ENCODE assay signal across 28 cellular contexts in genomic region chr4:170388255-170388654, GRCh38.
DNase-seq lines count a peak whose midpoint lies in the region; ATAC-seq and TF ChIP-seq lines count a peak whose summit lies in the region.
"Had no signal": no experiment of that assay in that cellular context is flagged by ENCODE, and none has a peak within 500 bp of the region (broad histone marks: within the 10 kb centered on the region; RNA-seq: fewer than 3 reads in every experiment).

No MANE protein-coding gene starts in this region.

- no peaks in the 10 kb centered on the region for H3K36me3 ChIP-seq in IMR-90 (ENCODE audit: control insufficient read depth, insufficient read depth, low read length)
- H3K36me3 ChIP-seq: gastroesophageal sphincter, left lung, sigmoid colon, thoracic aorta, vagina had no signal

- no peak overlapping the region for H3K23ac ChIP-seq in IMR-90 (ENCODE audit: low read depth, low read length)

- H2BK5ac ChIP-seq in IMR-90 (ENCODE audit: low read depth, low read length, poor library complexity, severe bottlenecking), result no peak overlapping the region

- ATAC-seq in IMR-90 (ENCODE audit: low read depth) (no peak), GM18519 (IDR thresholded peaks at IDR 0.05; ENCODE audit: low FRiP score, unreplicated experiment) (no peak), HG02798 (IDR thresholded peaks at IDR 0.05; ENCODE audit: poor library complexity, unreplicated experiment) (no peak)
- ATAC-seq: activated CD4-positive, alpha-beta T cell treated with anti-CD3 and anti-CD28 coated beads for 36 hours; activated CD8-positive, alpha-beta T cell treated with anti-CD3 and anti-CD28 coated beads, Interleukin-2, amount 10 ng/mL, durations not matched to agents 7 days and 5 days; esophagus mucosa; gastroesophageal sphincter; left lung had no signal

- H3K4ac ChIP-seq in IMR-90 (ENCODE audit: low read depth, low read length), result no peak overlapping the region

- H3K18ac ChIP-seq in IMR-90 (ENCODE audit: low read depth, low read length), result no peak overlapping the region

- no peak overlapping the region for H2AK5ac ChIP-seq in IMR-90 (ENCODE audit: low read depth, low read length)

- no peak overlapping the region for H3K56ac ChIP-seq in IMR-90 (ENCODE audit: extremely low read depth, insufficient read depth, low read length)

- no peaks in the 10 kb centered on the region for H3K79me1 ChIP-seq in IMR-90 (ENCODE audit: low read depth in 1 of 2, low read length in 2 of 2)

- no peak for TF ChIP-seq POLR2A in IMR-90 (IDR thresholded peaks at IDR 0.05; ENCODE audit: low read depth, low read length)

- WGBS in IMR-90 (ENCODE audit: extremely low coverage in 2 of 2, insufficient read length in 1 of 2), 2 experiments, result no CpG with 5 or more reads among the region's 1 CpG

- CTCF ChIA-PET in IMR-90 (lab: Yijun Ruan, JAX), result no interaction called here

- no peak overlapping the region for H2BK120ac ChIP-seq in IMR-90 (ENCODE audit: low read depth, low read length)

- no peak overlapping the region for H2AK9ac ChIP-seq in IMR-90 (replicated peaks; ENCODE audit: low read depth, low read length, poor library complexity)

- dilution Hi-C loops in IMR-90 (cut with HindIII; ENCODE audit: low sequenced_read_pairs, unreplicated experiment), result no loop called here

- DNase-seq in AG10803 (ENCODE audit: low read depth) (peak; percentile 62), IMR-90 (peak; percentile 7), astrocyte of the spinal cord (ENCODE audit: low read depth, low spot score) (peak; percentile 9), kidney tubule cell (ENCODE audit: low spot score) (peak; percentile 68), iPS-NIHi7 (ENCODE audit: extremely low spot score) (no peak)
- no peak for DNase-seq in activated naive CD4-positive, alpha-beta T cell treated with Interleukin-2 at 50 U/mL for 16 hours
- DNase-seq: activated CD4-positive, alpha-beta T cell treated with anti-CD3 and anti-CD28 coated beads for 36 hours; activated CD8-positive, alpha-beta T cell treated with anti-CD3 and anti-CD28 coated beads, Interleukin-2, amount 10 ng/mL, durations not matched to agents 7 days and 5 days; activated gamma-delta T cell treated with Interleukin-2 at 50 U/mL for 16 hours; activated T-cell treated with anti-CD3 and anti-CD28 coated beads, Interleukin-2, amount 50 U/mL, for 1 hour; DMS153; endodermal cell; GDM1; hippocampal formation; immature natural killer cell; Karpas-422; left lung; MV-4-11; NCI-H146; NCI-H446 treated with DMSO at 0.1 percent for 48 hours; sigmoid colon had no signal

- no peaks in the 10 kb centered on the region for H4K20me1 ChIP-seq in IMR-90 (ENCODE audit: insufficient read depth, low read length)

- H3K27ac ChIP-seq in IMR-90 (ENCODE audit: insufficient read depth, low read length), result no peak overlapping the region
- H3K27ac ChIP-seq: coronary artery, gastroesophageal sphincter, left lung, sigmoid colon, thoracic aorta, vagina had no signal

- POLR2A ChIA-PET in IMR-90 (lab: Charles Lee; ENCODE audit: unreplicated experiment), result no interaction called here

- in situ Hi-C loops in IMR-90 (cut with MboI; ENCODE audit: low sequenced_read_pairs), result no loop called here
- in situ Hi-C loops in astrocyte of the spinal cord (cut with HindIII; ENCODE audit: low sequenced_read_pairs), result no loop called here

- H2BK20ac ChIP-seq in IMR-90 (ENCODE audit: low read depth, low read length), result no peak overlapping the region

- no peak overlapping the region for H3K4me3 ChIP-seq in AG10803 (ENCODE audit: low read length)
- H3K4me3 ChIP-seq in IMR-90 (ENCODE audit: insufficient read depth, low read depth, low read length), result no peak overlapping the region
- H3K4me3 ChIP-seq in astrocyte of the spinal cord (ENCODE audit: low read depth, low read length), result no peak overlapping the region
- H3K4me3 ChIP-seq: coronary artery, gastroesophageal sphincter, left lung, sigmoid colon, thoracic aorta, vagina had no signal

- no peaks in the 10 kb centered on the region for H3K27me3 ChIP-seq in IMR-90 (ENCODE audit: control insufficient read depth, insufficient read depth, low read length)
- H3K27me3 ChIP-seq: gastroesophageal sphincter, left lung, sigmoid colon, vagina had no signal

- no peaks in the 10 kb centered on the region for H3K4me1 ChIP-seq in IMR-90 (ENCODE audit: control insufficient read depth, insufficient read depth, low read length)
- H3K4me1 ChIP-seq: gastroesophageal sphincter, left lung, sigmoid colon, vagina had no signal

- peaks cover 11% of the 10 kb centered on the region for H3K9me3 ChIP-seq in IMR-90 (ENCODE audit: control insufficient read depth, insufficient read depth, low read length)
- H3K9me3 ChIP-seq: vagina had no signal

- H3K9me1 ChIP-seq in IMR-90 (ENCODE audit: insufficient read depth, low read length), result no peaks in the 10 kb centered on the region

- no TSS peak for BruUV-seq in IMR-90 (replicated peaks; lab: Mats Ljungman, UMichigan)

- TF ChIP-seq RAD21 in IMR-90 (IDR thresholded peaks at IDR 0.05; ENCODE audit: low read length), result no peak

- H4K5ac ChIP-seq in IMR-90 (ENCODE audit: low read depth, low read length), result no peak overlapping the region

- intact Hi-C loops in IMR-90 (cut with micrococcal nuclease), result no loop called here

- H2AFZ ChIP-seq in IMR-90 (replicated peaks; ENCODE audit: low read length, poor library complexity), result no peak overlapping the region

- TF ChIP-seq CTCF in AG10803 (conservative IDR thresholded peaks at IDR 0.05; ENCODE audit: low read length) (no peak), IMR-90 (conservative IDR thresholded peaks at IDR 0.05; ENCODE audit: low read depth, low read length) (no peak), astrocyte of the spinal cord (IDR thresholded peaks at IDR 0.05; ENCODE audit: low read depth, low read length) (no peak)

- peak overlapping the region in 1 of 2 experiments; percentile 2; a peak in 1 of 4 replicates for H4K8ac ChIP-seq in IMR-90 (ENCODE audit: low read depth in 2 of 2, low read length in 2 of 2)

- no peak overlapping the region for H3K4me2 ChIP-seq in IMR-90 (ENCODE audit: low read depth, low read length)

- no peak overlapping the region for H4K91ac ChIP-seq in IMR-90 (ENCODE audit: insufficient read depth, low read depth, low read length)

- no peak overlapping the region for H3K14ac ChIP-seq in IMR-90 (replicated peaks; ENCODE audit: low read depth, low read length)

- H2BK15ac ChIP-seq in IMR-90 (ENCODE audit: low read depth, low read length), result no peak overlapping the region

- no peak overlapping the region for H3K9ac ChIP-seq in IMR-90 (ENCODE audit: low read depth, low read length)

TF ChIP-seq in IMR-90, 13 proteins besides CTCF, POLR2A, EP300 and RAD21:
- TF ChIP-seq USF2 (IDR thresholded peaks at IDR 0.05; ENCODE audit: low read depth, low read length), result no peak
- TF ChIP-seq FOS (IDR thresholded peaks at IDR 0.05; ENCODE audit: low read depth, low read length), result no peak
- TF ChIP-seq CEBPB (IDR thresholded peaks at IDR 0.05; ENCODE audit: low read depth, low read length), result no peak
- TF ChIP-seq MAZ (IDR thresholded peaks at IDR 0.05; ENCODE audit: borderline replicate concordance, low read depth, low read length), result no peak
- no peak for TF ChIP-seq BHLHE40 (IDR thresholded peaks at IDR 0.05; ENCODE audit: low read depth, low read length)
- TF ChIP-seq NFE2L2 (IDR thresholded peaks at IDR 0.05; ENCODE audit: low read depth, low read length), result no peak
- TF ChIP-seq SMC3 (IDR thresholded peaks at IDR 0.05; ENCODE audit: low read depth, low read length), result no peak
- TF ChIP-seq RFX5 (IDR thresholded peaks at IDR 0.05; ENCODE audit: low read depth, low read length), result no peak
- no peak for TF ChIP-seq MXI1 (IDR thresholded peaks at IDR 0.05; ENCODE audit: borderline replicate concordance, low read depth, low read length)
- TF ChIP-seq ELK1 (IDR thresholded peaks at IDR 0.05; ENCODE audit: borderline replicate concordance, low read depth, low read length), result no peak
- no peak for TF ChIP-seq CHD1 (IDR thresholded peaks at IDR 0.05; ENCODE audit: low read depth, low read length)

Comparison
In these comparisons a context has a peak if more than half of its experiments do, and no peak if none do; other contexts are left out.
1. DNase-seq: peak in AG10803 (single experiment), IMR-90 (single experiment), astrocyte of the spinal cord (single experiment) and kidney tubule cell (single experiment); none in activated naive CD4-positive, alpha-beta T cell treated with Interleukin-2 at 50 U/mL for 16 hours (single experiment) and iPS-NIHi7 (single experiment).